17 cellular contexts compared by ENCODE assay signal in genomic region chr4:118738090-118738489, GRCh38. TPM values are rescaled to one million over a fixed set of nuclear protein-coding genes. Genes with fewer than 3 reads are reported as not detected.
DNase-seq lines count a peak whose midpoint lies in the region; ATAC-seq, FAIRE-seq and TF ChIP-seq lines count a peak whose summit lies in the region.
"Had no signal": no experiment of that assay in that cellular context is flagged by ENCODE, and none has a peak within 500 bp of the region (broad histone marks: within the 10 kb centered on the region; RNA-seq: fewer than 3 reads in every experiment).

No MANE protein-coding gene starts in this region.

- DNase-seq in GM12891 (ENCODE audit: insufficient read length, low spot score), result no peak
- DNase-seq in T-helper 17 cell, result no peak
- no peak for DNase-seq in mesenchymal stem cell
- no peak for DNase-seq in hippocampal formation (lab: John Stamatoyannopoulos, UW)
- no peak for DNase-seq in CD8-positive, alpha-beta T cell
- DNase-seq in DMS53 (lab: John Stamatoyannopoulos, UW), result no peak
- no peak for DNase-seq in CD4-positive, alpha-beta T cell
- DNase-seq: ACHN; CD4-positive, CD25-positive, alpha-beta regulatory T cell; DMS79 treated with DMSO at 0.1 percent for 48 hours; EL had no signal

- no peaks in the 10 kb centered on the region for H3K27me3 Mint-ChIP-seq in T-helper 17 cell
- H3K27me3 Mint-ChIP-seq in CD8-positive, alpha-beta T cell (ENCODE audit: low read depth), result no peaks in the 10 kb centered on the region
- no peaks in the 10 kb centered on the region for H3K27me3 Mint-ChIP-seq in CD4-positive, alpha-beta T cell
- H3K27me3 Mint-ChIP-seq: CD4-positive, CD25-positive, alpha-beta regulatory T cell; IgD-negative memory B cell had no signal

- H3K27me3 ChIP-seq in mesenchymal stem cell (ENCODE audit: control insufficient read depth in 1 of 2, insufficient read depth in 1 of 2, low read length in 2 of 2), result no peaks in the 10 kb centered on the region
- H3K27me3 ChIP-seq in rectal smooth muscle tissue (ENCODE audit: control insufficient read depth, insufficient read depth, low read length), result no peaks in the 10 kb centered on the region
- H3K27me3 ChIP-seq in CD8-positive, alpha-beta T cell (ENCODE audit: insufficient read depth, low read length), result no peaks in the 10 kb centered on the region
- no peaks in the 10 kb centered on the region for H3K27me3 ChIP-seq in CD4-positive, alpha-beta T cell (ENCODE audit: control insufficient read depth, insufficient read depth, low read length)
- H3K27me3 ChIP-seq: BLaER1 treated with 17β-estradiol and CSF1 and Interleukin-3, amounts not matched to agents 10 nM and 100 nM had no signal

- no peaks in the 10 kb centered on the region for H3K9me3 Mint-ChIP-seq in CD8-positive, alpha-beta T cell
- H3K9me3 Mint-ChIP-seq in CD4-positive, alpha-beta T cell, result no peaks in the 10 kb centered on the region
- H3K9me3 Mint-ChIP-seq: CD4-positive, CD25-positive, alpha-beta regulatory T cell; IgD-negative memory B cell had no signal

- peaks cover 3% of the 10 kb centered on the region for H3K36me3 Mint-ChIP-seq in T-helper 17 cell (ENCODE audit: low read depth)
- peaks cover 66% of the 10 kb centered on the region for H3K36me3 Mint-ChIP-seq in CD8-positive, alpha-beta T cell
- peaks cover 55% of the 10 kb centered on the region for H3K36me3 Mint-ChIP-seq in CD4-positive, alpha-beta T cell (ENCODE audit: low read depth)

- peak; percentile 9 for FAIRE-seq in GM12891 (lab: Jason Lieb, UNC)
- FAIRE-seq: G401.6, GM12892 had no signal

- no peak overlapping the region for H3K23ac ChIP-seq in mesenchymal stem cell (ENCODE audit: low read length in 2 of 2)

- H2BK120ac ChIP-seq in mesenchymal stem cell (ENCODE audit: low read depth, low read length), result no peak overlapping the region

- no peaks in the 10 kb centered on the region for H3K9me3 ChIP-seq in T-helper 17 cell (ENCODE audit: control insufficient read depth, low read length, poor library complexity, severe bottlenecking)
- no peaks in the 10 kb centered on the region for H3K9me3 ChIP-seq in mesenchymal stem cell (ENCODE audit: control insufficient read depth, low read length)
- H3K9me3 ChIP-seq in CD8-positive, alpha-beta T cell (ENCODE audit: low read length), result no peaks in the 10 kb centered on the region
- no peaks in the 10 kb centered on the region for H3K9me3 ChIP-seq in CD4-positive, alpha-beta T cell (ENCODE audit: control insufficient read depth, low read length)
- H3K9me3 ChIP-seq: BLaER1 treated with 17β-estradiol and CSF1 and Interleukin-3, amounts not matched to agents 10 nM and 100 nM had no signal

- H3K4me1 Mint-ChIP-seq in T-helper 17 cell, result peaks cover 5% of the 10 kb centered on the region
- no peaks in the 10 kb centered on the region for H3K4me1 Mint-ChIP-seq in CD8-positive, alpha-beta T cell (ENCODE audit: low read depth)
- H3K4me1 Mint-ChIP-seq in CD4-positive, alpha-beta T cell (ENCODE audit: low read depth), result no peaks in the 10 kb centered on the region
- H3K4me1 Mint-ChIP-seq: IgD-negative memory B cell had no signal

- no peak for TF ChIP-seq POLR2A in GM12891 (IDR thresholded peaks at IDR 0.05; ENCODE audit: low read depth, low read length)

- no peak overlapping the region for H2AK5ac ChIP-seq in mesenchymal stem cell (ENCODE audit: low read length, severe bottlenecking)

- H3K79me1 ChIP-seq in mesenchymal stem cell (replicated peaks; ENCODE audit: low read length, poor library complexity, severe bottlenecking), result peaks cover 17% of the 10 kb centered on the region

- no peak overlapping the region for H3K14ac ChIP-seq in mesenchymal stem cell (ENCODE audit: low read length in 2 of 2)

- no peak for ATAC-seq in T-helper 17 cell
- no peak for ATAC-seq in CD8-positive, alpha-beta T cell
- no peak for ATAC-seq in CD4-positive, alpha-beta T cell (ENCODE audit: poor library complexity)
- ATAC-seq: HCT116 had no signal

- no peak overlapping the region for H3K4me3 Mint-ChIP-seq in T-helper 17 cell
- H3K4me3 Mint-ChIP-seq in CD8-positive, alpha-beta T cell, result no peak overlapping the region
- no peak overlapping the region for H3K4me3 Mint-ChIP-seq in CD4-positive, alpha-beta T cell
- H3K4me3 Mint-ChIP-seq: CD4-positive, CD25-positive, alpha-beta regulatory T cell; IgD-negative memory B cell had no signal

- POLR2A ChIA-PET in CD8-positive, alpha-beta T cell (lab: Charles Lee), result interaction anchor here (1.3 kb wide), 1 partner anchor 8 kb away, joined by 4 read pairs; no protein-coding TSS in a partner anchor
- POLR2A ChIA-PET in CD4-positive, alpha-beta T cell (lab: Charles Lee), result no interaction called here

- H3K4ac ChIP-seq in mesenchymal stem cell (ENCODE audit: low read depth in 1 of 2, low read length in 2 of 2), result no peak overlapping the region

- intact Hi-C loops in CD8-positive, alpha-beta T cell (cut with DNase I, micrococcal nuclease), result no loop called here
- intact Hi-C loops in CD4-positive, alpha-beta T cell (cut with DNase I, micrococcal nuclease), result no loop called here

- H3K4me1 ChIP-seq in mesenchymal stem cell (ENCODE audit: control insufficient read depth, insufficient read depth, low read depth, low read length) (peaks cover 3% of the 10 kb centered on the region), rectal smooth muscle tissue (ENCODE audit: control insufficient read depth, insufficient read depth, low read length) (peaks cover 32% of the 10 kb centered on the region)
- no peaks in the 10 kb centered on the region for H3K4me1 ChIP-seq in CD8-positive, alpha-beta T cell (ENCODE audit: insufficient read depth, low read length)
- H3K4me1 ChIP-seq: BLaER1 treated with 17β-estradiol and CSF1 and Interleukin-3, amounts not matched to agents 10 nM and 100 nM had no signal

- no peak overlapping the region for H2BK15ac ChIP-seq in mesenchymal stem cell (ENCODE audit: low read depth, poor library complexity, severe bottlenecking)

- H3K18ac ChIP-seq in mesenchymal stem cell (ENCODE audit: low read depth in 1 of 2, low read length in 2 of 2), result no peak overlapping the region

- H3K27ac Mint-ChIP-seq in T-helper 17 cell, result peak overlapping the region; percentile 21
- no peak overlapping the region for H3K27ac Mint-ChIP-seq in CD8-positive, alpha-beta T cell
- H3K27ac Mint-ChIP-seq in CD4-positive, alpha-beta T cell, result no peak overlapping the region
- H3K27ac Mint-ChIP-seq: CD4-positive, CD25-positive, alpha-beta regulatory T cell; IgD-negative memory B cell had no signal

- H3K9ac ChIP-seq in mesenchymal stem cell (ENCODE audit: low read length), result peak overlapping the region; percentile 54
- no peak overlapping the region for H3K9ac ChIP-seq in rectal smooth muscle tissue (ENCODE audit: low read length)
- H3K9ac ChIP-seq: BLaER1 treated with 17β-estradiol and CSF1 and Interleukin-3, amounts not matched to agents 10 nM and 100 nM had no signal

- no peak overlapping the region for H4K91ac ChIP-seq in mesenchymal stem cell (ENCODE audit: low read length)

- H3K4me2 ChIP-seq in mesenchymal stem cell (ENCODE audit: low read length, poor library complexity, severe bottlenecking), result no peak overlapping the region
- H3K4me2 ChIP-seq: BLaER1 treated with 17β-estradiol and CSF1 and Interleukin-3, amounts not matched to agents 10 nM and 100 nM had no signal

- H2BK5ac ChIP-seq in mesenchymal stem cell (ENCODE audit: low read depth, low read length, poor library complexity, severe bottlenecking), result no peak overlapping the region

- H4K8ac ChIP-seq in mesenchymal stem cell (ENCODE audit: low read length), result no peak overlapping the region

- H3K4me3 ChIP-seq in mesenchymal stem cell (ENCODE audit: insufficient read depth in 1 of 2, low read depth in 1 of 2, low read length in 2 of 2), result no peak overlapping the region
- H3K4me3 ChIP-seq in rectal smooth muscle tissue (ENCODE audit: low read length), result no peak overlapping the region
- no peak overlapping the region for H3K4me3 ChIP-seq in CD8-positive, alpha-beta T cell (ENCODE audit: low read depth, low read length)
- H3K4me3 ChIP-seq: BLaER1 treated with 17β-estradiol and CSF1 and Interleukin-3, amounts not matched to agents 10 nM and 100 nM had no signal

- TF ChIP-seq CTCF in CD8-positive, alpha-beta T cell (IDR thresholded peaks at IDR 0.05), result no peak
- TF ChIP-seq CTCF in CD4-positive, alpha-beta T cell (IDR thresholded peaks at IDR 0.05), result no peak

- CTCF ChIA-PET in CD8-positive, alpha-beta T cell (lab: Charles Lee), result no interaction called here
- CTCF ChIA-PET in CD4-positive, alpha-beta T cell (lab: Charles Lee), result interaction anchor here (1.3 kb wide), 1 partner anchor 19 kb away, joined by 3 read pairs; no protein-coding TSS in a partner anchor

- no peak overlapping the region for H2AFZ ChIP-seq in mesenchymal stem cell (ENCODE audit: low read depth, low read length)

- H3K27ac ChIP-seq in mesenchymal stem cell (ENCODE audit: low read length, poor library complexity, severe bottlenecking) (no peak overlapping the region), rectal smooth muscle tissue (ENCODE audit: low read depth, low read length) (peak overlapping the region; percentile 74)
- H3K27ac ChIP-seq in CD8-positive, alpha-beta T cell (ENCODE audit: low read depth, low read length), result no peak overlapping the region
- H3K27ac ChIP-seq in CD4-positive, alpha-beta T cell (ENCODE audit: low read depth, low read length), result no peak overlapping the region
- H3K27ac ChIP-seq: BLaER1 treated with 17β-estradiol and CSF1 and Interleukin-3, amounts not matched to agents 10 nM and 100 nM had no signal

- no peak overlapping the region for H2BK12ac ChIP-seq in mesenchymal stem cell (ENCODE audit: low read length in 2 of 2)

- peaks cover 18 to 91% of the 10 kb centered on the region in 2 experiments for H3K36me3 ChIP-seq in mesenchymal stem cell (ENCODE audit: control insufficient read depth in 1 of 2, insufficient read depth in 2 of 2, low read depth in 1 of 2, low read length in 2 of 2)
- H3K36me3 ChIP-seq in rectal smooth muscle tissue (ENCODE audit: control insufficient read depth, insufficient read depth, low read length), result no peaks in the 10 kb centered on the region
- peaks cover 3% of the 10 kb centered on the region for H3K36me3 ChIP-seq in CD8-positive, alpha-beta T cell (ENCODE audit: insufficient read depth, low read length)

- WGBS in mesenchymal stem cell, result 96% methylated on average over 3 of the region's 3 CpGs

TF ChIP-seq in GM12891, 5 proteins besides CTCF, POLR2A, EP300 and RAD21:
- no peak for TF ChIP-seq PAX5 (IDR thresholded peaks at IDR 0.05; ENCODE audit: insufficient read depth, low read length, severe bottlenecking)
- no peak for TF ChIP-seq POU2F2 (IDR thresholded peaks at IDR 0.05; ENCODE audit: low read depth, low read length)
- no peak for TF ChIP-seq SPI1 (IDR thresholded peaks at IDR 0.05; ENCODE audit: low read depth, low read length)
- no peak for TF ChIP-seq POLR2AphosphoS5 (IDR thresholded peaks at IDR 0.05; ENCODE audit: low read depth, low read length)

RNA-seq across cellular contexts. Expression of gene METTL14, which starts 52.9 kb away (rescaled TPM):
- 14.5 TPM for polyA plus RNA-seq in GM12891 (2012; ENCODE audit: low read depth, missing spikeins)
- total RNA-seq in T-helper 17 cell, result 10 to 100 TPM; 49.1 to 51.3 TPM
- 15.1 TPM for polyA plus RNA-seq in mesenchymal stem cell (2013, experiment 1 of 2)
- polyA plus RNA-seq in mesenchymal stem cell (2013, experiment 2 of 2), result 18.2 TPM
- 10 to 100 TPM; 68.8 to 70.2 TPM for total RNA-seq in CD8-positive, alpha-beta T cell
- 10 to 100 TPM; 45.1 to 46.5 TPM for total RNA-seq in CD4-positive, alpha-beta T cell
